Comparison of ENCODE assay signal across 11 cellular contexts in genomic region chr22:38220163-38220562, GRCh38. TPM values are rescaled to one million over a fixed set of nuclear protein-coding genes. Genes with fewer than 3 reads are reported as not detected.
DNase-seq lines count a peak whose midpoint lies in the region; ATAC-seq and TF ChIP-seq lines count a peak whose summit lies in the region.
"Had no signal": no experiment of that assay in that cellular context is flagged by ENCODE, and none has a peak within 500 bp of the region (broad histone marks: within the 10 kb centered on the region; RNA-seq: fewer than 3 reads in every experiment).

No MANE protein-coding gene starts in this region.

- TF ChIP-seq CTCF in Panc1 (IDR thresholded peaks at IDR 0.05) (no peak), esophagus squamous epithelium (IDR thresholded peaks at IDR 0.05) (no peak), gastrocnemius medialis (IDR thresholded peaks at IDR 0.05 in 4 of 5, conservative IDR thresholded peaks at IDR 0.05 in 1 of 5) (no peak)

- BruUV-seq in Panc1 (replicated peaks; lab: Mats Ljungman, UMichigan): TSS peak; percentile 13

- peaks cover 0 to 36% (median 2%) of the 10 kb centered on the region in 3 donors for H3K36me3 Mint-ChIP-seq in CD8-positive, alpha-beta memory T cell

- H3K27ac ChIP-seq in CD8-positive, alpha-beta memory T cell (ENCODE audit: low read depth, low read length): no peak overlapping the region
- H3K27ac ChIP-seq in Panc1 (ENCODE audit: low read length): peak overlapping the region; percentile 85; the same call in 1 of the 2 replicates
- H3K27ac ChIP-seq in esophagus squamous epithelium: peak overlapping the region; percentile 73 to 88 (median 81)
- peak overlapping the region; percentile 72 to 79 (median 73) for H3K27ac ChIP-seq in gastrocnemius medialis

- no peak for DNase-seq in CD8-positive, alpha-beta memory T cell
- DNase-seq in Panc1 (ENCODE audit: low read depth, low spot score) (no peak), esophagus squamous epithelium (lab: John Stamatoyannopoulos, UW) (no peak), gastrocnemius medialis (no peak), NCI-H1105 treated with DMSO at 0.1 percent for 48 hours (lab: John Stamatoyannopoulos, UW) (no peak), GM03348 (ENCODE audit: low spot score) (no peak)
- DNase-seq: activated CD4-positive, alpha-beta T cell treated with anti-CD3 and anti-CD28 coated beads, Interleukin-2, amount 10 ng/mL, durations not matched to agents 7 days and 5 days; CD4-positive, CD25-positive, alpha-beta regulatory T cell; SHP77 treated with DMSO at 0.1 percent for 48 hours had no signal

- no peaks in the 10 kb centered on the region for H3K27me3 ChIP-seq in CD8-positive, alpha-beta memory T cell (ENCODE audit: insufficient read depth, low read length, poor library complexity, severe bottlenecking)
- H3K27me3 ChIP-seq in Panc1 (ENCODE audit: control insufficient read depth, insufficient read depth, low read length): no peaks in the 10 kb centered on the region
- H3K27me3 ChIP-seq in esophagus squamous epithelium: no peaks in the 10 kb centered on the region
- H3K27me3 ChIP-seq in gastrocnemius medialis: no peaks in the 10 kb centered on the region

- peak overlapping the region in 5 of 8 donors; percentile 39 to 83 (median 66) for H3K27ac Mint-ChIP-seq in CD8-positive, alpha-beta memory T cell

- no peak overlapping the region for H3K4me3 Mint-ChIP-seq in CD8-positive, alpha-beta memory T cell
- H3K4me3 Mint-ChIP-seq: activated CD4-positive, alpha-beta T cell treated with anti-CD3 and anti-CD28 coated beads, Interleukin-2, amount 10 ng/mL, durations not matched to agents 7 days and 5 days had no signal

- H3K4me1 ChIP-seq in CD8-positive, alpha-beta memory T cell (ENCODE audit: insufficient read depth, low read length): peaks cover 6% of the 10 kb centered on the region
- H3K4me1 ChIP-seq in Panc1 (ENCODE audit: control insufficient read depth, insufficient read depth, low read length): peaks cover 25% of the 10 kb centered on the region
- H3K4me1 ChIP-seq in esophagus squamous epithelium: peaks cover 30 to 59% (median 40%) of the 10 kb centered on the region in 3 donors
- H3K4me1 ChIP-seq in gastrocnemius medialis: peaks cover 17 to 23% of the 10 kb centered on the region in 2 donors

- 48 to 60% methylated on average over 2 to 5 of the region's 8 CpGs for WGBS in esophagus squamous epithelium, 2 donors

- no peaks in the 10 kb centered on the region for H3K9me3 Mint-ChIP-seq in CD8-positive, alpha-beta memory T cell
- H3K9me3 Mint-ChIP-seq: activated CD4-positive, alpha-beta T cell treated with anti-CD3 and anti-CD28 coated beads, Interleukin-2, amount 10 ng/mL, durations not matched to agents 7 days and 5 days; CD4-positive, CD25-positive, alpha-beta regulatory T cell had no signal

- CTCF ChIA-PET in CD8-positive, alpha-beta memory T cell (lab: Charles Lee): interaction anchor here (1.3 kb wide), 1 partner anchor 106 kb away, joined by 4 read pairs; no protein-coding TSS in a partner anchor
- CTCF ChIA-PET in Panc1 (lab: Charles Lee): no interaction called here

- H3K27me3 Mint-ChIP-seq in CD8-positive, alpha-beta memory T cell: no peaks in the 10 kb centered on the region
- H3K27me3 Mint-ChIP-seq: activated CD4-positive, alpha-beta T cell treated with anti-CD3 and anti-CD28 coated beads, Interleukin-2, amount 10 ng/mL, durations not matched to agents 7 days and 5 days; CD4-positive, CD25-positive, alpha-beta regulatory T cell had no signal

- TF ChIP-seq POLR2A in esophagus squamous epithelium (IDR thresholded peaks at IDR 0.05) (no peak), gastrocnemius medialis (IDR thresholded peaks at IDR 0.05) (no peak)

- ATAC-seq in Panc1 (no peak), gastrocnemius medialis (no peak), GM19463 (IDR thresholded peaks at IDR 0.05; ENCODE audit: unreplicated experiment) (no peak), GM18870 (IDR thresholded peaks at IDR 0.05; ENCODE audit: unreplicated experiment) (no peak)

- intact Hi-C loops in Panc1 (cut with micrococcal nuclease; ENCODE audit: unreplicated experiment): no loop called here
- intact Hi-C loops in esophagus squamous epithelium (cut with DNase I): loop anchor here (10.0 kb wide), 1 partner anchor 115 kb away; no protein-coding TSS in a partner anchor
- intact Hi-C loops in gastrocnemius medialis (cut with DNase I; ENCODE audit: low total_unique reads): no loop called here

- in situ Hi-C loops in Panc1 (cut with HindIII; ENCODE audit: low pct_unique_long_range_greater_than_20kb, low sequenced_read_pairs): no loop called here
- in situ Hi-C loops in gastrocnemius medialis (cut with MboI; ENCODE audit: low sequenced_read_pairs in 4 of 4): no loop called here

- no peak overlapping the region for H3K4me3 ChIP-seq in CD8-positive, alpha-beta memory T cell (ENCODE audit: low read length)
- H3K4me3 ChIP-seq in Panc1 (ENCODE audit: low read depth in 2 of 2, low read length in 2 of 2): no peak overlapping the region
- H3K4me3 ChIP-seq in esophagus squamous epithelium: no peak overlapping the region
- no peak overlapping the region for H3K4me3 ChIP-seq in gastrocnemius medialis

- no peaks in the 10 kb centered on the region for H3K36me3 ChIP-seq in CD8-positive, alpha-beta memory T cell (ENCODE audit: insufficient read depth, low read length)
- no peaks in the 10 kb centered on the region for H3K36me3 ChIP-seq in Panc1 (ENCODE audit: control insufficient read depth, insufficient read depth, low read length)
- peaks cover 5 to 64% (median 6%) of the 10 kb centered on the region in 3 donors for H3K36me3 ChIP-seq in esophagus squamous epithelium
- peaks cover 0 to 42% of the 10 kb centered on the region in 2 donors for H3K36me3 ChIP-seq in gastrocnemius medialis

- H3K9me3 ChIP-seq in CD8-positive, alpha-beta memory T cell (ENCODE audit: low read length): no peaks in the 10 kb centered on the region
- H3K9me3 ChIP-seq in Panc1 (ENCODE audit: control insufficient read depth, insufficient read depth, low read depth, low read length) (no peaks in the 10 kb centered on the region), esophagus squamous epithelium (no peaks in the 10 kb centered on the region), gastrocnemius medialis (no peaks in the 10 kb centered on the region)

- POLR2A ChIA-PET in CD8-positive, alpha-beta memory T cell (lab: Charles Lee): no interaction called here
- POLR2A ChIA-PET in Panc1 (lab: Charles Lee): no interaction called here

- H3K4me1 Mint-ChIP-seq in CD8-positive, alpha-beta memory T cell: peaks cover 13 to 22% (median 20%) of the 10 kb centered on the region in 3 donors

RNA-seq across cellular contexts. Expression of gene MAFF, which starts 18.4 kb away (rescaled TPM):
- 1 to 10 TPM; 7.4 to 7.8 TPM for total RNA-seq in CD8-positive, alpha-beta memory T cell
- polyA plus RNA-seq in CD8-positive, alpha-beta memory T cell: 4.6 TPM
- total RNA-seq in Panc1 (2021; ENCODE audit: unreplicated experiment): 6.4 TPM
- polyA plus RNA-seq in Panc1 (2012; ENCODE audit: insufficient read length): 11.8 TPM
- total RNA-seq in esophagus squamous epithelium: 10 to 100 TPM; 19.4 to 51.6 (median 40.5) TPM
- 100 to 1,000 TPM in 1 of 4 donors, 10 to 100 TPM in 3; 19.3 to 448 (median 33.4) TPM for total RNA-seq in gastrocnemius medialis

RNA-seq across cellular contexts. Expression of gene PLA2G6, which starts 38.5 kb away (rescaled TPM):
- total RNA-seq in CD8-positive, alpha-beta memory T cell: 10 to 100 TPM; 33.0 to 34.1 TPM
- polyA plus RNA-seq in CD8-positive, alpha-beta memory T cell: 5.6 TPM
- total RNA-seq in Panc1 (2021; ENCODE audit: unreplicated experiment) (16.2 TPM), esophagus squamous epithelium (10 to 100 TPM; 12.9 to 24.2 (median 14.2) TPM), gastrocnemius medialis (10 to 100 TPM in 2 of 4 donors, 1 to 10 TPM in 2; 9.1 to 19.5 (median 12.1) TPM)
- polyA plus RNA-seq in Panc1 (2012; ENCODE audit: insufficient read length): 17.7 TPM

RNA-seq across cellular contexts. Expression of gene TMEM184B, which starts 52.6 kb away (rescaled TPM):
- total RNA-seq in CD8-positive, alpha-beta memory T cell: 10 to 100 TPM; 29.0 to 31.7 TPM
- 23.4 TPM for polyA plus RNA-seq in CD8-positive, alpha-beta memory T cell
- total RNA-seq in Panc1 (2021; ENCODE audit: unreplicated experiment): 54.2 TPM
- 60.0 TPM for polyA plus RNA-seq in Panc1 (2012; ENCODE audit: insufficient read length)
- total RNA-seq in esophagus squamous epithelium: 10 to 100 TPM; 22.5 to 55.1 (median 28.3) TPM
- 10 to 100 TPM; 25.4 to 40.7 (median 31.2) TPM for total RNA-seq in gastrocnemius medialis
